ENCODE assay signal across 11 cellular contexts in genomic region chr7:24718977-24719491, GRCh38. TPM values are rescaled to one million over a fixed set of nuclear protein-coding genes. Genes with fewer than 3 reads are reported as not detected.
DNase-seq lines count a peak whose midpoint lies in the region; ATAC-seq, FAIRE-seq and TF ChIP-seq lines count a peak whose summit lies in the region.
"Had no signal": no experiment of that assay in that cellular context is flagged by ENCODE, and none has a peak within 500 bp of the region (broad histone marks: within the 10 kb centered on the region; RNA-seq: fewer than 3 reads in every experiment).

No MANE protein-coding gene starts in this region.

- no peaks in the 10 kb centered on the region for H3K36me3 ChIP-seq in kidney (ENCODE audit: control insufficient read depth in 1 of 2, insufficient read depth in 2 of 2, low read length in 2 of 2)
- H3K36me3 ChIP-seq: vagina had no signal

- no peak for FAIRE-seq in kidney (lab: Jason Lieb, UNC)
- FAIRE-seq: HepG2 had no signal

- H3K27ac ChIP-seq in kidney (ENCODE audit: low read depth in 2 of 2, low read length in 2 of 2): no peak overlapping the region
- H3K27ac ChIP-seq: C4-2B, vagina had no signal

- peak; percentile 64 for ATAC-seq in GM18909 (IDR thresholded peaks at IDR 0.05; ENCODE audit: poor library complexity, unreplicated experiment)
- peak; percentile 56 for ATAC-seq in HG02884 (IDR thresholded peaks at IDR 0.05; ENCODE audit: unreplicated experiment)
- ATAC-seq: HepG2 had no signal

- intact Hi-C loops in kidney (cut with DNase I): no loop called here

- H3K4me3 ChIP-seq in kidney (ENCODE audit: low read length in 2 of 2): no peak overlapping the region
- H3K4me3 ChIP-seq: vagina had no signal

- H3K4me1 ChIP-seq in kidney (ENCODE audit: control insufficient read depth in 1 of 2, insufficient read depth in 1 of 2, low read depth in 1 of 2, low read length in 2 of 2): no peaks in the 10 kb centered on the region
- H3K4me1 ChIP-seq: vagina had no signal

- TF ChIP-seq CTCF in kidney (IDR thresholded peaks at IDR 0.05; ENCODE audit: borderline replicate concordance, extremely low read depth, insufficient read depth): no peak

- no peak overlapping the region for H3K9ac ChIP-seq in kidney (ENCODE audit: low read length in 2 of 2)

- no peaks in the 10 kb centered on the region for H3K9me3 ChIP-seq in kidney (ENCODE audit: control insufficient read depth in 1 of 2, low read length in 2 of 2)
- H3K9me3 ChIP-seq: vagina had no signal

- DNase-seq in Ammon's horn (ENCODE audit: low spot score) (peak; percentile 1), NCI-H146 treated with DMSO at 0.1 percent for 48 hours (lab: John Stamatoyannopoulos, UW; ENCODE audit: unreplicated experiment) (peak; percentile 87), kidney (no peak), NCI-H524 (lab: John Stamatoyannopoulos, UW) (no peak)
- DNase-seq in stimulated activated CD4-positive, alpha-beta T cell treated with anti-CD3 and anti-CD28 coated beads, Interleukin-2, amount 100 ng/mL, for 24 hours: no peak
- no peak for DNase-seq in activated CD4-positive, CD25-positive, alpha-beta regulatory T cell (lab: John Stamatoyannopoulos, UW)

RNA-seq across cellular contexts. Expression of gene GSDME, which starts 38.2 kb away (rescaled TPM):
- total RNA-seq in kidney: 11.7 TPM
- polyA plus RNA-seq in kidney (ENCODE audit: insufficient read depth, low read depth, low replicate concordance): 16.8 TPM

Comparison
In these comparisons a context has a peak if more than half of its experiments do, and no peak if none do; other contexts are left out.
1. DNase-seq: peak in Ammon's horn (single experiment) and NCI-H146 treated with DMSO at 0.1 percent for 48 hours (single experiment); none in kidney (single experiment), stimulated activated CD4-positive, alpha-beta T cell treated with anti-CD3 and anti-CD28 coated beads, Interleukin-2, amount 100 ng/mL, for 24 hours (0 of 2), activated CD4-positive, CD25-positive, alpha-beta regulatory T cell (0 of 4) and NCI-H524 (0 of 2).